21 cellular contexts compared by ENCODE assay signal in genomic region chr18:58119819-58120218, GRCh38.
DNase-seq lines count a peak whose midpoint lies in the region; FAIRE-seq and TF ChIP-seq lines count a peak whose summit lies in the region.
"Had no signal": no experiment of that assay in that cellular context is flagged by ENCODE, and none has a peak within 500 bp of the region (broad histone marks: within the 10 kb centered on the region; RNA-seq: fewer than 3 reads in every experiment).

No MANE protein-coding gene starts in this region.

- intact Hi-C loops in Calu3 (cut with micrococcal nuclease; ENCODE audit: unreplicated experiment): loop anchor here (2.0 to 5.0 kb wide), 2 partner anchors 161 to 238 kb away; no protein-coding TSS in a partner anchor

- no peak for TF ChIP-seq POLR2A in H1 (IDR thresholded peaks at IDR 0.05; ENCODE audit: control extremely low read depth in 1 of 2, low read depth in 2 of 2, low read length in 2 of 2)

- peaks cover 15% of the 10 kb centered on the region for H3K79me1 ChIP-seq in H1 (ENCODE audit: low read depth, low read length)

- H3K27ac Mint-ChIP-seq in Calu3 (ENCODE audit: unreplicated experiment) (peak overlapping the region; percentile 96), progenitor cell of endocrine pancreas (peak overlapping the region; percentile 76)

- no peaks in the 10 kb centered on the region for H3K9me3 ChIP-seq in H1 (ENCODE audit: insufficient read depth in 2 of 2, low read depth in 1 of 2, low read length in 1 of 2)
- H3K9me3 ChIP-seq: SJSA1 had no signal

- peak overlapping the region; percentile 30; the same call in 1 of the 2 replicates for H2BK5ac ChIP-seq in H1 (ENCODE audit: low read depth, low read length)

- H3K27me3 Mint-ChIP-seq in Calu3 (ENCODE audit: unreplicated experiment): no peaks in the 10 kb centered on the region
- no peaks in the 10 kb centered on the region for H3K27me3 Mint-ChIP-seq in progenitor cell of endocrine pancreas

- H3K36me3 Mint-ChIP-seq in Calu3 (ENCODE audit: insufficient read depth, unreplicated experiment): peaks cover 22% of the 10 kb centered on the region
- H3K36me3 Mint-ChIP-seq in progenitor cell of endocrine pancreas (ENCODE audit: insufficient read depth): peaks cover 3% of the 10 kb centered on the region

- H4K8ac ChIP-seq in H1 (ENCODE audit: extremely low read depth, insufficient read depth, low read length): no peak overlapping the region

- POLR2A ChIA-PET in H1 (lab: Charles Lee; ENCODE audit: partially characterized antibody): no interaction called here

- H2BK12ac ChIP-seq in H1 (ENCODE audit: low read depth, low read length): no peak overlapping the region

- H2AFZ ChIP-seq in H1 (ENCODE audit: low read length): no peak overlapping the region
- H2AFZ ChIP-seq: PC-9 had no signal

- H4K5ac ChIP-seq in H1 (ENCODE audit: insufficient read length, low read depth, low read length): no peak overlapping the region

- no peak overlapping the region for H3K9ac ChIP-seq in H1 (replicated peaks in 1 of 4; ENCODE audit: extremely low read depth in 1 of 4, low read depth in 3 of 4, low read length in 3 of 4)

- H3K14ac ChIP-seq in H1 (ENCODE audit: insufficient read length): no peak overlapping the region

- H3K4me3 ChIP-seq in H1 (ENCODE audit: extremely low read depth in 1 of 4, insufficient read depth in 2 of 4, low read depth in 3 of 4, low read length in 4 of 4): no peak overlapping the region
- H3K4me3 ChIP-seq: PC-9, SJSA1 had no signal

- no peak overlapping the region for H2BK20ac ChIP-seq in H1 (ENCODE audit: low read length)

- CTCF ChIA-PET in Calu3 (lab: Charles Lee) (no interaction called here), H1 (lab: Charles Lee; ENCODE audit: partially characterized antibody) (interaction anchor here (0.6 to 5.4 kb wide), 10 partner anchors 10 to 161 kb away, joined by 3 to 47 read pairs (median 4); partner anchors contain the start of gene NEDD4L)

- FAIRE-seq in H1 (lab: Jason Lieb, UNC): no peak
- FAIRE-seq: G401.6, H54 had no signal

- no peak overlapping the region for H3K4me2 ChIP-seq in H1 (ENCODE audit: insufficient read depth in 1 of 2, low read depth in 2 of 2, low read length in 2 of 2)
- H3K4me2 ChIP-seq: PC-9 had no signal

- no peak overlapping the region for H3K56ac ChIP-seq in H1 (replicated peaks; ENCODE audit: insufficient read length, low read depth, low read length)

- no peak for TF ChIP-seq EP300 in H1 (IDR thresholded peaks at IDR 0.05; ENCODE audit: borderline replicate concordance in 1 of 2, low read depth in 2 of 2, low read length in 2 of 2)

- H3K23ac ChIP-seq in H1 (ENCODE audit: insufficient read length): no peak overlapping the region

- H3K4me3 Mint-ChIP-seq in Calu3 (ENCODE audit: low read depth, unreplicated experiment) (no peak overlapping the region), progenitor cell of endocrine pancreas (ENCODE audit: low read depth) (no peak overlapping the region)

- BruUV-seq in Calu3 (replicated peaks; lab: Mats Ljungman, UMichigan): no TSS peak

- no peak overlapping the region for H3K4ac ChIP-seq in H1 (replicated peaks; ENCODE audit: insufficient read length, low read depth, low read length)

- peaks cover 0 to 53% of the 10 kb centered on the region in 2 experiments; a peak in 2 of 4 replicates for H3K79me2 ChIP-seq in H1 (ENCODE audit: control insufficient read depth in 1 of 2, insufficient read depth in 2 of 2, low read length in 2 of 2)

- H3K27ac ChIP-seq in H1 (ENCODE audit: low read depth, low read length): no peak overlapping the region
- H3K27ac ChIP-seq: SJSA1 had no signal

- no peak for TF ChIP-seq RAD21 in H1 (IDR thresholded peaks at IDR 0.05 in 1 of 2, conservative IDR thresholded peaks at IDR 0.05 in 1 of 2; ENCODE audit: low read depth in 2 of 2, low read length in 2 of 2)

- H2BK120ac ChIP-seq in H1 (replicated peaks; ENCODE audit: low read depth, low read length): no peak overlapping the region

- H3K4me1 ChIP-seq in H1 (replicated peaks in 1 of 4; ENCODE audit: control insufficient read depth in 3 of 4, insufficient read depth in 4 of 4, low read length in 3 of 4): peaks cover 0 to 9% (median 4%) of the 10 kb centered on the region in 4 experiments; a peak in 4 of 7 replicates

- H3K36me3 ChIP-seq in H1 (ENCODE audit: control insufficient read depth in 2 of 4, insufficient read depth in 4 of 4, low read length in 3 of 4): no peaks in the 10 kb centered on the region
- H3K36me3 ChIP-seq: SJSA1 had no signal

- TF ChIP-seq CTCF in Calu3 (IDR thresholded peaks at IDR 0.05; ENCODE audit: unreplicated experiment): no peak
- TF ChIP-seq CTCF in H1 (IDR thresholded peaks at IDR 0.05; ENCODE audit: control extremely low read depth in 1 of 3, insufficient read depth in 1 of 3, low read depth in 1 of 3, low read length in 3 of 3): no peak
- no peak for TF ChIP-seq CTCF in progenitor cell of endocrine pancreas (IDR thresholded peaks at IDR 0.05; ENCODE audit: unreplicated experiment)

- H2AK5ac ChIP-seq in H1 (ENCODE audit: low read depth, low read length): no peak overlapping the region

- H4K91ac ChIP-seq in H1 (replicated peaks; ENCODE audit: insufficient read length, low read length): no peak overlapping the region

- H3K4me1 Mint-ChIP-seq in Calu3 (ENCODE audit: low read depth, unreplicated experiment) (peaks cover 75% of the 10 kb centered on the region), progenitor cell of endocrine pancreas (ENCODE audit: low read depth) (peaks cover 15% of the 10 kb centered on the region)

- no peaks in the 10 kb centered on the region for H3K27me3 ChIP-seq in H1 (replicated peaks in 1 of 4; ENCODE audit: control insufficient read depth in 3 of 4, extremely low read depth in 1 of 4, insufficient read depth in 3 of 4, low read length in 3 of 4)
- H3K27me3 ChIP-seq: SJSA1 had no signal

- H3K23me2 ChIP-seq in H1 (ENCODE audit: low read depth, low read length): no peaks in the 10 kb centered on the region

- H3K9me3 Mint-ChIP-seq in Calu3 (ENCODE audit: low read depth, unreplicated experiment) (no peaks in the 10 kb centered on the region), progenitor cell of endocrine pancreas (ENCODE audit: low read depth) (no peaks in the 10 kb centered on the region)

- 88% methylated on average over 9 of the region's 9 CpGs; no CpG with 5 or more reads in 1 of the 2 experiments for WGBS in H1 (ENCODE audit: extremely low coverage in 1 of 2, insufficient coverage in 1 of 2, insufficient read length in 1 of 2, insufficient replicate concordance in 2 of 2, low coverage in 1 of 2, low lambda C conversion rate in 2 of 2, missing lambda C conversion rate in 1 of 2), 2 experiments

- H2BK15ac ChIP-seq in H1 (ENCODE audit: low read length): no peak overlapping the region

- no peak overlapping the region for H3K18ac ChIP-seq in H1 (ENCODE audit: extremely low read depth, low read length)

- peaks cover 1 to 4% of the 10 kb centered on the region in 2 experiments for H4K20me1 ChIP-seq in H1 (replicated peaks in 1 of 2; ENCODE audit: control insufficient read depth in 1 of 2, insufficient read depth in 2 of 2, low read length in 2 of 2)

- DNase-seq in Calu3: no peak
- DNase-seq in NCI-H82 (lab: John Stamatoyannopoulos, UW): peak; percentile 93
- no peak for DNase-seq in H1 (ENCODE audit: low read depth in 1 of 2, low spot score in 2 of 2)
- no peak for DNase-seq in progenitor cell of endocrine pancreas (ENCODE audit: low spot score, unreplicated experiment)
- DNase-seq in NK-92 (lab: John Stamatoyannopoulos, UW; ENCODE audit: unreplicated experiment): no peak
- no peak for DNase-seq in NCI-H226
- DNase-seq in foreskin melanocyte: no peak
- no peak for DNase-seq in SIG-M5 (lab: John Stamatoyannopoulos, UW)
- DNase-seq: IMR-90, KG1, MM.1S, NCI-H1048, NCI-H1417, NCI-H1694 treated with DMSO at 0.1 percent for 48 hours, NCI-H2081, NCI-H2227 treated with DMSO at 0.1 percent for 48 hours, NCI-H510A, PC-9 had no signal

TF ChIP-seq in H1, 55 proteins besides CTCF, POLR2A, EP300 and RAD21:
- TF ChIP-seq CREB1 (IDR thresholded peaks at IDR 0.05): no peak
- no peak for TF ChIP-seq NRF1 (IDR thresholded peaks at IDR 0.05; ENCODE audit: low read depth, low read length)
- no peak for TF ChIP-seq ZNF274 (IDR thresholded peaks at IDR 0.05; ENCODE audit: borderline replicate concordance, extremely low read depth, low read length)
- TF ChIP-seq TAF7 (optimal IDR thresholded peaks at IDR 0.05; ENCODE audit: borderline replicate concordance, low read depth, low read length): no peak
- TF ChIP-seq POU5F1 (IDR thresholded peaks at IDR 0.05; ENCODE audit: low read depth, low read length): no peak
- TF ChIP-seq CEBPB (IDR thresholded peaks at IDR 0.05; ENCODE audit: low read depth, low read length): no peak
TF ChIP-seq in H1: peak in this region for 0.
